Comparison of ENCODE assay signal across 10 cellular contexts in genomic region chr5:112338681-112339337, GRCh38.
DNase-seq lines count a peak whose midpoint lies in the region; TF ChIP-seq lines count a peak whose summit lies in the region.
"Had no signal": no experiment of that assay in that cellular context is flagged by ENCODE, and none has a peak within 500 bp of the region (broad histone marks: within the 10 kb centered on the region; RNA-seq: fewer than 3 reads in every experiment).

No MANE protein-coding gene starts in this region.

- H3K4me3 ChIP-seq in AG10803 (ENCODE audit: low read length) (no peak overlapping the region), epithelial cell of esophagus (ENCODE audit: low read length) (no peak overlapping the region)

- TF ChIP-seq CTCF in AG10803 (conservative IDR thresholded peaks at IDR 0.05; ENCODE audit: low read length) (no peak), epithelial cell of esophagus (IDR thresholded peaks at IDR 0.05; ENCODE audit: insufficient read depth, low read depth, low read length, missing control alignments) (no peak)

- intact Hi-C loops in posterior cingulate gyrus (cut with DNase I) = no loop called here

- DNase-seq in AG10803 (ENCODE audit: low read depth) (peak; percentile 54), NCI-H345 (lab: John Stamatoyannopoulos, UW) (peak; percentile 49), epithelial cell of esophagus (ENCODE audit: low read depth) (peak; percentile 34), lung microvascular endothelial cell (ENCODE audit: low read depth in 2 of 2) (peak; percentile 89 to 96), posterior cingulate gyrus (no peak), DMS 273 (lab: John Stamatoyannopoulos, UW; ENCODE audit: unreplicated experiment) (no peak)
- no peak for DNase-seq in activated naive CD4-positive, alpha-beta T cell treated with Interleukin-2 at 50 U/mL for 16 hours
- no peak for DNase-seq in activated CD8-positive, alpha-beta memory T cell treated with anti-CD3 and anti-CD28 coated beads, Interleukin-2, amount 50 U/mL, for 4 hours
- DNase-seq: activated CD4-positive, CD25-positive, alpha-beta regulatory T cell; BE2C had no signal

Comparison
In these comparisons a context has a peak if more than half of its experiments do, and no peak if none do; other contexts are left out.
1. DNase-seq: peak in AG10803 (single experiment), NCI-H345 (single experiment), epithelial cell of esophagus (single experiment) and lung microvascular endothelial cell (2 of 2); none in posterior cingulate gyrus (0 of 10), activated naive CD4-positive, alpha-beta T cell treated with Interleukin-2 at 50 U/mL for 16 hours (single experiment), activated CD8-positive, alpha-beta memory T cell treated with anti-CD3 and anti-CD28 coated beads, Interleukin-2, amount 50 U/mL, for 4 hours (single experiment) and DMS 273 (single experiment).